Comparison of ENCODE assay signal across 8 cellular contexts in genomic region chr4:85681194-85681803, GRCh38.
DNase-seq lines count a peak whose midpoint lies in the region; TF ChIP-seq lines count a peak whose summit lies in the region.

No MANE protein-coding gene starts in this region.

- 30% methylated on average over 2 of the region's 2 CpGs for WGBS in SK-N-SH (ENCODE audit: low lambda C conversion rate)

- no peaks in the 10 kb centered on the region for H3K27me3 ChIP-seq in brain microvascular endothelial cell (replicated peaks)
- no peaks in the 10 kb centered on the region for H3K27me3 ChIP-seq in SK-N-SH (ENCODE audit: insufficient read depth)

- H3K4me3 ChIP-seq in brain microvascular endothelial cell (ENCODE audit: low read depth, low read length) (no peak overlapping the region), SK-N-SH (ENCODE audit: low read depth in 2 of 2, low read length in 1 of 2) (no peak overlapping the region)

- no peak overlapping the region for H2AFZ ChIP-seq in SK-N-SH (ENCODE audit: low read depth)

- DNase-seq in AG20443 (ENCODE audit: low spot score) (peak; percentile 85), HS-5 (ENCODE audit: low read depth) (peak; percentile 46), brain microvascular endothelial cell (peak; percentile 74), midbrain (lab: John Stamatoyannopoulos, UW) (peak; percentile 46), SK-N-SH (no peak), HT-29 (ENCODE audit: low spot score) (no peak), DMS 273 (lab: John Stamatoyannopoulos, UW; ENCODE audit: unreplicated experiment) (no peak)
- DNase-seq in stimulated activated CD4-positive, alpha-beta T cell treated with anti-CD3 and anti-CD28 coated beads, Interleukin-4, amount 100 ng/mL, for 24 hours = no peak

- no peak overlapping the region for H3K9ac ChIP-seq in SK-N-SH

- H3K4me1 ChIP-seq in SK-N-SH (ENCODE audit: control insufficient read depth in 1 of 2, insufficient read depth in 2 of 2, low read depth in 1 of 2, low read length in 1 of 2) = peaks cover 0 to 10% of the 10 kb centered on the region in 2 experiments; a peak in 2 of 4 replicates

- H4K20me1 ChIP-seq in SK-N-SH (ENCODE audit: insufficient read depth) = no peaks in the 10 kb centered on the region

- POLR2A ChIA-PET in SK-N-SH (lab: Yijun Ruan, JAX) = no interaction called here

- no peaks in the 10 kb centered on the region for H3K36me3 ChIP-seq in brain microvascular endothelial cell (replicated peaks)
- no peaks in the 10 kb centered on the region for H3K36me3 ChIP-seq in SK-N-SH (replicated peaks in 1 of 2; ENCODE audit: control insufficient read depth in 1 of 2, insufficient read depth in 2 of 2, low read length in 1 of 2)

- CTCF ChIA-PET in SK-N-SH (lab: Yijun Ruan, JAX) = no interaction called here

- H3K4me2 ChIP-seq in SK-N-SH = no peak overlapping the region

- TF ChIP-seq CTCF in brain microvascular endothelial cell (IDR thresholded peaks at IDR 0.05; ENCODE audit: low read depth, low read length, missing control alignments) (no peak), SK-N-SH (IDR thresholded peaks at IDR 0.05) (no peak)

- H3K9me2 ChIP-seq in SK-N-SH = no peaks in the 10 kb centered on the region

- no peaks in the 10 kb centered on the region for H3K79me2 ChIP-seq in SK-N-SH (ENCODE audit: insufficient read depth)

- H3K27ac ChIP-seq in brain microvascular endothelial cell = peak overlapping the region; percentile 9
- H3K27ac ChIP-seq in SK-N-SH (ENCODE audit: low read depth in 2 of 2, low read length in 1 of 2) = peak overlapping the region in 1 of 2 experiments; percentile 18; a peak in 1 of 4 replicates

- TF ChIP-seq EP300 in SK-N-SH (IDR thresholded peaks at IDR 0.05; ENCODE audit: borderline replicate concordance in 1 of 2, low read depth in 1 of 2, low read length in 1 of 2) = no peak

- in situ Hi-C loops in brain microvascular endothelial cell (cut with HindIII; ENCODE audit: low pct_ligation_motif_present, low sequenced_read_pairs) = no loop called here

- H3K9me3 ChIP-seq in SK-N-SH = no peaks in the 10 kb centered on the region

- no peaks in the 10 kb centered on the region for H3F3A ChIP-seq in SK-N-SH (replicated peaks; ENCODE audit: insufficient read depth)

- no peak for TF ChIP-seq RAD21 in SK-N-SH (IDR thresholded peaks at IDR 0.05; ENCODE audit: low read length)

TF ChIP-seq in SK-N-SH, 30 proteins besides CTCF, POLR2A, EP300 and RAD21:
- no peak for TF ChIP-seq ZBTB33 (IDR thresholded peaks at IDR 0.05; ENCODE audit: borderline replicate concordance, low read depth)
- no peak for TF ChIP-seq PBX3 (IDR thresholded peaks at IDR 0.05)
- no peak for TF ChIP-seq RFX5 (IDR thresholded peaks at IDR 0.05; ENCODE audit: low read length)
- TF ChIP-seq NFIC (IDR thresholded peaks at IDR 0.05; ENCODE audit: borderline replicate concordance) = no peak
- no peak for TF ChIP-seq YY1 (IDR thresholded peaks at IDR 0.05; ENCODE audit: low read depth)

Comparison
In these comparisons a context has a peak if more than half of its experiments do, and no peak if none do; other contexts are left out.
1. DNase-seq: peak in AG20443 (single experiment), HS-5 (single experiment), brain microvascular endothelial cell (single experiment) and midbrain (single experiment); none in stimulated activated CD4-positive, alpha-beta T cell treated with anti-CD3 and anti-CD28 coated beads, Interleukin-4, amount 100 ng/mL, for 24 hours (single experiment), SK-N-SH (single experiment), HT-29 (single experiment) and DMS 273 (single experiment).